ENCODE assay signal across 29 cellular contexts in the genomic region with DNA sequence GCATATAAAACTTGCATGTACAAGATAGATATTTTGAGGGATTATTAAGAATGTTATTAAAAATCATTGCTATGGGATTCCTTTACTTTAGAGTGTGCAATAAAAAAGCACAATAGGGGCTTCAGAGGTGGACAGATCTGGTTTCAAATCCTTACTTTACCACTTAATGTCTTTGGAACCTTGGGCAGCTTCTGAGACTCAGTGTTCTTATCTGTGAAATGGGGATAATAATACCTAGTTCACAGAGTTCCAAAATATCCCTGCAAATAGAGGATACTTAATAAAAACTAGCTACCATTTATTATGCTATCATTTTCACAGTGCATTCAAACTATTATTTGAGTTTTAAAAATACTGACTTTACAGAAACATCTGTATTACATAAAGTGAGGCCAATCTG.
"Had no signal": no experiment of that assay in that cellular context is flagged by ENCODE, and none has a peak within 500 bp of the region (broad histone marks: within the 10 kb centered on the region; RNA-seq: fewer than 3 reads in every experiment).

No MANE protein-coding gene starts in this region.

- H3K4me3 ChIP-seq: colonic mucosa, coronary artery, dorsolateral prefrontal cortex, esophagus muscularis mucosa, esophagus squamous epithelium, gastrocnemius medialis, gastroesophageal sphincter, heart left ventricle, heart right ventricle, hepatocyte had no signal

- H3K4me2 ChIP-seq: hepatocyte had no signal

- H2AFZ ChIP-seq: hepatocyte had no signal

- DNase-seq: colonic mucosa; cortex of kidney; dermis blood vessel endothelial cell; dorsolateral prefrontal cortex; effector CD4-positive, alpha-beta T cell; effector CD8-positive, alpha-beta T cell; effector memory CD4-positive, alpha-beta T cell; effector memory CD8-positive, alpha-beta T cell; erythroblast; esophagus squamous epithelium; foreskin fibroblast; foreskin keratinocyte; foreskin melanocyte; gastrocnemius medialis; head of caudate nucleus; heart left ventricle; heart right ventricle had no signal

- ATAC-seq: effector memory CD8-positive, alpha-beta T cell; esophagus mucosa; foreskin keratinocyte; gastrocnemius medialis; gastroesophageal sphincter; heart left ventricle; heart right ventricle had no signal

- FAIRE-seq: colon, endometrium, endothelial cell of umbilical vein, frontal cortex had no signal

- H3K4me1 ChIP-seq: colonic mucosa, esophagus muscularis mucosa, foreskin keratinocyte, gastrocnemius medialis, gastroesophageal sphincter, heart left ventricle, heart right ventricle had no signal

- H3K4me3 Mint-ChIP-seq: dendritic cell treated with granulocyte-macrophage colony-stimulating factor and Interleukin-4, amounts not matched to agents 40 ng/mL and 50 ng/mL, for 4 days; effector memory CD8-positive, alpha-beta T cell; endodermal cell had no signal

- H3K27ac ChIP-seq: colonic mucosa, coronary artery, dorsolateral prefrontal cortex, epithelial cell of prostate, esophagus muscularis mucosa, esophagus squamous epithelium, foreskin keratinocyte, gastrocnemius medialis, gastroesophageal sphincter, heart left ventricle, heart right ventricle, hepatocyte had no signal

- H3K9me3 Mint-ChIP-seq: dendritic cell treated with granulocyte-macrophage colony-stimulating factor and Interleukin-4, amounts not matched to agents 40 ng/mL and 50 ng/mL, for 4 days; effector memory CD8-positive, alpha-beta T cell; endodermal cell had no signal

- H3K27ac Mint-ChIP-seq: dendritic cell treated with granulocyte-macrophage colony-stimulating factor and Interleukin-4, amounts not matched to agents 40 ng/mL and 50 ng/mL, for 4 days; effector memory CD8-positive, alpha-beta T cell; endodermal cell had no signal

- H3K79me2 ChIP-seq: hepatocyte had no signal

- H3K27me3 ChIP-seq: colonic mucosa, dorsolateral prefrontal cortex, esophagus squamous epithelium, foreskin keratinocyte, gastrocnemius medialis, heart left ventricle, hepatocyte had no signal

- H3K36me3 ChIP-seq: colonic mucosa, esophagus muscularis mucosa, esophagus squamous epithelium, gastrocnemius medialis, gastroesophageal sphincter, heart left ventricle, heart right ventricle had no signal

- H3K9me3 ChIP-seq: colonic mucosa, esophagus muscularis mucosa, esophagus squamous epithelium, gastrocnemius medialis, gastroesophageal sphincter, heart left ventricle, heart right ventricle had no signal
